ENCODE assay signal across 10 cellular contexts in the genomic region with DNA sequence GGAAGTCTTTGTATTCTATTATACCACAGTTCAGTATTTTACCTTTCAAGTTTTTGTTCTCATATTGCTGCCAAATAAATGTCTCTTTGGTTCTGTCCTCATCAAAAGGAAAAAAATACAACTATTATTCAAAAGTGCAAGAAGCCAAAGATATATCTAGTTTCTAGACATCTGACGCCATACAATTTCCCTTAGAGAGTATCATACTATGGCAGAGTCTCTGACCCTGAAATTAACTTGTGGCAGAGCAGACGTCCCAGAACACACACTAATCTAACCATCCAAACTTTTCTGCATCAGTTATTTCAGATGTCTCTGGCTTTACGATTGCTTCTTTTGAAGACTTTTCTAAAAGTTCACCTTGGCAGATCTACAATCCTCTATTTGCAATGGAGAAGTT. TPM values are rescaled to one million over a fixed set of nuclear protein-coding genes. Genes with fewer than 3 reads are reported as not detected.
"Had no signal": no experiment of that assay in that cellular context is flagged by ENCODE, and none has a peak within 500 bp of the region (broad histone marks: within the 10 kb centered on the region; RNA-seq: fewer than 3 reads in every experiment).

No MANE protein-coding gene starts in this region.

- H3K27ac Mint-ChIP-seq: HFFc6, IgD-negative memory B cell had no signal

- H3K4me1 Mint-ChIP-seq: IgD-negative memory B cell had no signal

- H2AFZ ChIP-seq: GM23248 had no signal

- H3K27ac ChIP-seq: GM23248, HL-60 had no signal

- H3K27me3 Mint-ChIP-seq: IgD-negative memory B cell had no signal

- H3K4me1 ChIP-seq: HAP-1 had no signal

- H3K4me3 ChIP-seq: GM23248, HAP-1 had no signal

- H3K4me3 Mint-ChIP-seq: HFFc6, IgD-negative memory B cell had no signal

- H3K9ac ChIP-seq: GM23248 had no signal

- DNase-seq: GM23248, GOT3, H7, HFFc6 had no signal

- H3K36me3 Mint-ChIP-seq: IgD-negative memory B cell had no signal

- H3K9me3 ChIP-seq: HAP-1 had no signal

- FAIRE-seq: HepG2 had no signal

- H3K36me3 ChIP-seq: HAP-1 had no signal

RNA-seq across cellular contexts. Expression of a gene that starts 2.6 kb away (rescaled TPM):
- total RNA-seq: GM23248, H4, H7, HepG2, HFFc6, HT1080 had no signal
- polyA plus RNA-seq: GM23248, HepG2, IgD-negative memory B cell had no signal

RNA-seq across cellular contexts. Expression of a gene that starts 19.2 kb away (rescaled TPM):
- total RNA-seq: GM23248, H4, H7, HepG2, HFFc6, HT1080 had no signal
- polyA plus RNA-seq: GM23248, HepG2, IgD-negative memory B cell had no signal

RNA-seq across cellular contexts. Expression of a gene that starts 34.8 kb away (rescaled TPM):
- total RNA-seq: GM23248, H4, H7, HepG2, HFFc6, HT1080 had no signal
- polyA plus RNA-seq: GM23248, HepG2, IgD-negative memory B cell had no signal

RNA-seq across cellular contexts. Expression of a gene that starts 35.3 kb away (rescaled TPM):
- total RNA-seq: GM23248, H4, H7, HepG2, HFFc6, HT1080 had no signal
- polyA plus RNA-seq: GM23248, HepG2, IgD-negative memory B cell had no signal

RNA-seq across cellular contexts. Expression of a gene that starts 39.8 kb away (rescaled TPM):
- total RNA-seq: GM23248, H4, H7, HepG2, HFFc6, HT1080 had no signal
- polyA plus RNA-seq: GM23248, HepG2, IgD-negative memory B cell had no signal
